11 cellular contexts compared by ENCODE assay signal in genomic region chr5:113090336-113091106, GRCh38.
DNase-seq lines count a peak whose midpoint lies in the region; FAIRE-seq and TF ChIP-seq lines count a peak whose summit lies in the region.
"Had no signal": no experiment of that assay in that cellular context is flagged by ENCODE, and none has a peak within 500 bp of the region (broad histone marks: within the 10 kb centered on the region; RNA-seq: fewer than 3 reads in every experiment).

No MANE protein-coding gene starts in this region.

- DNase-seq in DMS 273 treated with DMSO at 0.1 percent for 48 hours (lab: John Stamatoyannopoulos, UW) (peak; percentile 82), NCI-H69 (lab: John Stamatoyannopoulos, UW) (peak; percentile 35), endothelial cell of umbilical vein (ENCODE audit: low read depth, low spot score) (peak; percentile 70), NCI-H2171 treated with DMSO at 0.1 percent for 48 hours (lab: John Stamatoyannopoulos, UW) (no peak), NCI-H774 (lab: John Stamatoyannopoulos, UW) (no peak), adrenal gland (no peak)
- DNase-seq in CD4-positive, alpha-beta memory T cell = no peak
- DNase-seq: NCI-H82, WERI-Rb-1 had no signal

- intact Hi-C loops in endothelial cell of umbilical vein (cut with micrococcal nuclease) = no loop called here
- intact Hi-C loops in CD4-positive, alpha-beta memory T cell (cut with micrococcal nuclease) = no loop called here
- intact Hi-C loops in adrenal gland (cut with DNase I) = no loop called here

- H3K4me1 Mint-ChIP-seq in CD4-positive, alpha-beta memory T cell = peaks cover 0 to 4% (median 2%) of the 10 kb centered on the region in 4 donors

- CTCF ChIA-PET in endothelial cell of umbilical vein (lab: Charles Lee) = interaction anchor here (0.6 to 3.4 kb wide), 8 partner anchors 10 to 516 kb away, joined by 3 to 10 read pairs (median 3); no protein-coding TSS in a partner anchor
- CTCF ChIA-PET in CD4-positive, alpha-beta memory T cell (lab: Charles Lee; ENCODE audit: partially characterized antibody) = interaction anchor here (1.0 to 1.2 kb wide), 3 partner anchors 17 to 241 kb away, joined by 3 to 6 read pairs (median 3); no protein-coding TSS in a partner anchor

- FAIRE-seq in endothelial cell of umbilical vein (lab: Jason Lieb, UNC) = peak; percentile 12

- H3K27me3 ChIP-seq in endothelial cell of umbilical vein (ENCODE audit: control insufficient read depth in 2 of 2, insufficient read depth in 2 of 2, low read length in 2 of 2) (no peaks in the 10 kb centered on the region), parathyroid adenoma (ENCODE audit: control insufficient read depth, insufficient read depth, low read length) (no peaks in the 10 kb centered on the region), adrenal gland (no peaks in the 10 kb centered on the region)
- H3K27me3 ChIP-seq in CD4-positive, alpha-beta memory T cell (ENCODE audit: insufficient read depth, low read length) = no peaks in the 10 kb centered on the region

- BruUV-seq in endothelial cell of umbilical vein (replicated peaks; lab: Mats Ljungman, UMichigan) = no TSS peak

- H3K27ac ChIP-seq in endothelial cell of umbilical vein (ENCODE audit: insufficient read depth, low read depth, low read length) (no peak overlapping the region), parathyroid adenoma (peak overlapping the region; percentile 98), adrenal gland (no peak overlapping the region)
- H3K27ac ChIP-seq in CD4-positive, alpha-beta memory T cell (ENCODE audit: low read depth, low read length) = no peak overlapping the region

- TF ChIP-seq CTCF in endothelial cell of umbilical vein (IDR thresholded peaks at IDR 0.05; ENCODE audit: extremely low read depth in 1 of 2, insufficient read depth in 1 of 2, low read depth in 1 of 2, low read length in 2 of 2) (peak in 1 of 2 donors; percentile 17), parathyroid adenoma (IDR thresholded peaks at IDR 0.05) (peak; percentile 51), adrenal gland (IDR thresholded peaks at IDR 0.05) (no peak)

- H3K27ac Mint-ChIP-seq in CD4-positive, alpha-beta memory T cell = peak overlapping the region in 3 of 7 donors; percentile 13 to 56 (median 24)
- H3K27ac Mint-ChIP-seq: mesothelial cell of epicardium had no signal

- 68 to 75% (median 71%) methylated on average over 11 of the region's 11 CpGs for WGBS in adrenal gland, 4 donors

- H3K9me3 ChIP-seq in endothelial cell of umbilical vein (replicated peaks; ENCODE audit: control insufficient read depth, insufficient read depth, low read length) (no peaks in the 10 kb centered on the region), parathyroid adenoma (ENCODE audit: control insufficient read depth, low read length) (no peaks in the 10 kb centered on the region), adrenal gland (replicated peaks in 1 of 3) (no peaks in the 10 kb centered on the region)
- no peaks in the 10 kb centered on the region for H3K9me3 ChIP-seq in CD4-positive, alpha-beta memory T cell (ENCODE audit: control insufficient read depth in 1 of 2, low read length in 2 of 2)

- POLR2A ChIA-PET in endothelial cell of umbilical vein (lab: Charles Lee) = no interaction called here
- POLR2A ChIA-PET in CD4-positive, alpha-beta memory T cell (lab: Charles Lee; ENCODE audit: partially characterized antibody) = no interaction called here

- H3K4me2 ChIP-seq in endothelial cell of umbilical vein (ENCODE audit: insufficient read depth, low read length) (no peak overlapping the region), parathyroid adenoma (ENCODE audit: low read length) (peak overlapping the region; percentile 48)

- no peaks in the 10 kb centered on the region for H3K9me1 ChIP-seq in endothelial cell of umbilical vein (replicated peaks; ENCODE audit: control insufficient read depth, extremely low read depth, insufficient read depth, low read length)

- H2AFZ ChIP-seq in endothelial cell of umbilical vein (ENCODE audit: low read depth, low read length) (no peak overlapping the region), parathyroid adenoma (no peak overlapping the region)

- no peaks in the 10 kb centered on the region for H3K36me3 ChIP-seq in endothelial cell of umbilical vein (ENCODE audit: control insufficient read depth in 2 of 2, extremely low read depth in 1 of 2, insufficient read depth in 2 of 2, low read length in 2 of 2)
- peaks cover 2% of the 10 kb centered on the region for H3K36me3 ChIP-seq in parathyroid adenoma (ENCODE audit: control insufficient read depth, insufficient read depth, low read length)
- no peaks in the 10 kb centered on the region for H3K36me3 ChIP-seq in CD4-positive, alpha-beta memory T cell (ENCODE audit: insufficient read depth, low read length)
- no peaks in the 10 kb centered on the region for H3K36me3 ChIP-seq in adrenal gland (replicated peaks in 1 of 2)

- H3K9ac ChIP-seq in endothelial cell of umbilical vein (replicated peaks; ENCODE audit: extremely low read depth, insufficient read depth, low read length) (no peak overlapping the region), parathyroid adenoma (no peak overlapping the region)

- H3K4me3 Mint-ChIP-seq in CD4-positive, alpha-beta memory T cell = no peak overlapping the region
- H3K4me3 Mint-ChIP-seq: mesothelial cell of epicardium had no signal

- peaks cover 7% of the 10 kb centered on the region for H3K4me1 ChIP-seq in endothelial cell of umbilical vein (ENCODE audit: control insufficient read depth, extremely low read depth, insufficient read depth, low read length)
- H3K4me1 ChIP-seq in parathyroid adenoma = peaks cover 90% of the 10 kb centered on the region
- H3K4me1 ChIP-seq in CD4-positive, alpha-beta memory T cell (ENCODE audit: insufficient read depth, low read length) = no peaks in the 10 kb centered on the region
- H3K4me1 ChIP-seq in adrenal gland (replicated peaks in 1 of 2) = peaks cover 0 to 24% of the 10 kb centered on the region in 2 donors

- no peaks in the 10 kb centered on the region for H3K9me3 Mint-ChIP-seq in CD4-positive, alpha-beta memory T cell
- H3K9me3 Mint-ChIP-seq: mesothelial cell of epicardium had no signal

- H4K20me1 ChIP-seq in endothelial cell of umbilical vein (replicated peaks; ENCODE audit: control insufficient read depth, extremely low read depth, insufficient read depth, low read length) = no peaks in the 10 kb centered on the region

- peaks cover 4 to 24% of the 10 kb centered on the region in 2 donors for H3K36me3 Mint-ChIP-seq in CD4-positive, alpha-beta memory T cell

- no peaks in the 10 kb centered on the region for H3K27me3 Mint-ChIP-seq in CD4-positive, alpha-beta memory T cell

- no peak for TF ChIP-seq POLR2A in endothelial cell of umbilical vein (IDR thresholded peaks at IDR 0.05; ENCODE audit: low read depth, low read length)
- TF ChIP-seq POLR2A in adrenal gland (IDR thresholded peaks at IDR 0.05) = no peak

- H3K79me2 ChIP-seq in endothelial cell of umbilical vein (ENCODE audit: control insufficient read depth, insufficient read depth, low read length) = no peaks in the 10 kb centered on the region
- peaks cover 54% of the 10 kb centered on the region for H3K79me2 ChIP-seq in parathyroid adenoma

- dilution Hi-C loops in endothelial cell of umbilical vein (cut with MboI; ENCODE audit: extremely low pct_ligation_motif_present, low sequenced_read_pairs) = no loop called here

- H3K4me3 ChIP-seq in endothelial cell of umbilical vein (replicated peaks in 1 of 3; ENCODE audit: insufficient read depth in 1 of 3, low read depth in 1 of 3, low read length in 3 of 3) (no peak overlapping the region), parathyroid adenoma (ENCODE audit: low read depth, low read length) (peak overlapping the region; percentile 22), adrenal gland (no peak overlapping the region)
- no peak overlapping the region for H3K4me3 ChIP-seq in CD4-positive, alpha-beta memory T cell (ENCODE audit: low read length in 2 of 2)

TF ChIP-seq in endothelial cell of umbilical vein, 7 proteins besides CTCF, POLR2A, EP300 and RAD21:
- TF ChIP-seq MYC (IDR thresholded peaks at IDR 0.05; ENCODE audit: low read depth, low read length) (no peak), MAX (IDR thresholded peaks at IDR 0.05; ENCODE audit: insufficient read depth, insufficient read length) (no peak), JUN (IDR thresholded peaks at IDR 0.05; ENCODE audit: borderline replicate concordance, insufficient read depth, insufficient read length, low read depth) (no peak), POLR2AphosphoS5 (IDR thresholded peaks at IDR 0.05; ENCODE audit: insufficient read depth, low read depth, low read length) (no peak), FOS (IDR thresholded peaks at IDR 0.05; ENCODE audit: borderline replicate concordance, insufficient read depth, low read length) (no peak), EZH2 (IDR thresholded peaks at IDR 0.05; ENCODE audit: borderline replicate concordance, low read depth, low read length, severe bottlenecking) (no peak), GATA2 (IDR thresholded peaks at IDR 0.05; ENCODE audit: insufficient read depth, insufficient read length, low read depth, low read length) (no peak)

Comparison
In these comparisons a context has a peak if more than half of its experiments do, and no peak if none do; other contexts are left out.
1. DNase-seq: peak in DMS 273 treated with DMSO at 0.1 percent for 48 hours (single experiment), NCI-H69 (single experiment) and endothelial cell of umbilical vein (single experiment); none in CD4-positive, alpha-beta memory T cell (0 of 5), NCI-H2171 treated with DMSO at 0.1 percent for 48 hours (single experiment), NCI-H774 (single experiment) and adrenal gland (0 of 7).